In genomic region chr11:132590986-132591385, GRCh38 we compare ENCODE assay signal across 20 cellular contexts.
A peak's percentile ranks its signal among the peaks of the same experiment; 100 is the strongest.
DNase-seq lines count a peak whose midpoint lies in the region; ATAC-seq and TF ChIP-seq lines count a peak whose summit lies in the region.
"Had no signal": no experiment of that assay in that cellular context is flagged by ENCODE, and none has a peak within 500 bp of the region (broad histone marks: within the 10 kb centered on the region; RNA-seq: fewer than 3 reads in every experiment).

No MANE protein-coding gene starts in this region.

- H2BK20ac ChIP-seq in IMR-90 (ENCODE audit: low read depth, low read length): no peak overlapping the region; the same call in 1 of the 2 replicates

- no peak overlapping the region for H3K23ac ChIP-seq in IMR-90 (ENCODE audit: low read depth, low read length)

- H3K4ac ChIP-seq in IMR-90 (ENCODE audit: low read depth, low read length): no peak overlapping the region

- H3K4me2 ChIP-seq in IMR-90 (ENCODE audit: low read depth, low read length) (no peak overlapping the region), Karpas-422 (ENCODE audit: low read depth, low read length, poor library complexity, severe bottlenecking) (no peak overlapping the region), mammary epithelial cell (ENCODE audit: insufficient read depth, low read depth, low read length) (no peak overlapping the region)
- H3K4me2 ChIP-seq: GM23338 had no signal

- no peak overlapping the region for H2BK120ac ChIP-seq in IMR-90 (ENCODE audit: low read depth, low read length)

- no peaks in the 10 kb centered on the region for H3K9me1 ChIP-seq in IMR-90 (ENCODE audit: insufficient read depth, low read length)

- H3K14ac ChIP-seq in IMR-90 (replicated peaks; ENCODE audit: low read depth, low read length): no peak overlapping the region

- POLR2A ChIA-PET in IMR-90 (lab: Charles Lee; ENCODE audit: unreplicated experiment): no interaction called here

- H2AK5ac ChIP-seq in IMR-90 (ENCODE audit: low read depth, low read length): no peak overlapping the region

- dilution Hi-C loops in IMR-90 (cut with HindIII; ENCODE audit: low sequenced_read_pairs, unreplicated experiment) (no loop called here), mammary epithelial cell (cut with HindIII; ENCODE audit: low sequenced_read_pairs) (no loop called here)

- no peak overlapping the region for H4K5ac ChIP-seq in IMR-90 (ENCODE audit: low read depth, low read length)

- no peak for TF ChIP-seq CTCF in IMR-90 (conservative IDR thresholded peaks at IDR 0.05; ENCODE audit: low read depth, low read length)
- no peak for TF ChIP-seq CTCF in mammary epithelial cell (conservative IDR thresholded peaks at IDR 0.05 in 1 of 2, IDR thresholded peaks at IDR 0.05 in 1 of 2; ENCODE audit: extremely low read depth in 1 of 2, insufficient read depth in 1 of 2, low read depth in 1 of 2, low read length in 2 of 2)
- TF ChIP-seq CTCF in brain microvascular endothelial cell (IDR thresholded peaks at IDR 0.05; ENCODE audit: low read depth, low read length, missing control alignments): no peak

- H3K27ac ChIP-seq in IMR-90 (ENCODE audit: insufficient read depth, low read length): no peak overlapping the region
- H3K27ac ChIP-seq in Karpas-422 (ENCODE audit: low read length): no peak overlapping the region
- no peak overlapping the region for H3K27ac ChIP-seq in mammary epithelial cell (ENCODE audit: insufficient read depth, low read depth, low read length)
- H3K27ac ChIP-seq in brain microvascular endothelial cell: no peak overlapping the region

- no peaks in the 10 kb centered on the region for H3K79me1 ChIP-seq in IMR-90 (ENCODE audit: low read depth in 1 of 2, low read length in 2 of 2)

- TF ChIP-seq RAD21 in IMR-90 (IDR thresholded peaks at IDR 0.05; ENCODE audit: low read length): no peak

- no peak for TF ChIP-seq POLR2A in IMR-90 (IDR thresholded peaks at IDR 0.05; ENCODE audit: low read depth, low read length)

- H2AFZ ChIP-seq in IMR-90 (replicated peaks; ENCODE audit: low read length, poor library complexity) (no peak overlapping the region), Karpas-422 (ENCODE audit: low read length) (no peak overlapping the region), mammary epithelial cell (ENCODE audit: low read depth, low read length) (no peak overlapping the region)
- H2AFZ ChIP-seq: GM23338 had no signal

- H3K36me3 ChIP-seq in IMR-90 (ENCODE audit: control insufficient read depth, insufficient read depth, low read length) (no peaks in the 10 kb centered on the region), Karpas-422 (ENCODE audit: insufficient read depth, low read length) (no peaks in the 10 kb centered on the region), mammary epithelial cell (ENCODE audit: insufficient read depth, low read length) (no peaks in the 10 kb centered on the region), brain microvascular endothelial cell (replicated peaks) (no peaks in the 10 kb centered on the region)
- H3K36me3 ChIP-seq: BE2C had no signal

- H3K27me3 ChIP-seq in IMR-90 (ENCODE audit: control insufficient read depth, insufficient read depth, low read length): no peaks in the 10 kb centered on the region; the same call in none of the 2 replicates
- no peaks in the 10 kb centered on the region for H3K27me3 ChIP-seq in Karpas-422 (ENCODE audit: low read length)
- no peaks in the 10 kb centered on the region for H3K27me3 ChIP-seq in mammary epithelial cell (ENCODE audit: insufficient read depth, low read length)
- no peaks in the 10 kb centered on the region for H3K27me3 ChIP-seq in brain microvascular endothelial cell (replicated peaks)
- H3K27me3 ChIP-seq: BE2C had no signal

- BruUV-seq in IMR-90 (replicated peaks; lab: Mats Ljungman, UMichigan) (no TSS peak), mammary epithelial cell (replicated peaks; lab: Mats Ljungman, UMichigan) (no TSS peak)

- no peak overlapping the region for H3K4me3 ChIP-seq in IMR-90 (ENCODE audit: insufficient read depth, low read depth, low read length)
- no peak overlapping the region for H3K4me3 ChIP-seq in Karpas-422 (ENCODE audit: low read length)
- no peak overlapping the region for H3K4me3 ChIP-seq in mammary epithelial cell (replicated peaks in 1 of 3; ENCODE audit: insufficient read depth in 1 of 3, low read depth in 2 of 3, low read length in 3 of 3)
- no peak overlapping the region for H3K4me3 ChIP-seq in brain microvascular endothelial cell (ENCODE audit: low read depth, low read length)
- H3K4me3 ChIP-seq: GM23338 had no signal

- H3K9me2 ChIP-seq in Karpas-422 (replicated peaks; ENCODE audit: insufficient read depth, low read length): no peaks in the 10 kb centered on the region

- DNase-seq in NCI-H82 (lab: John Stamatoyannopoulos, UW) (peak; percentile 5), NCI-H82 treated with DMSO at 0.1 percent for 48 hours (lab: John Stamatoyannopoulos, UW; ENCODE audit: unreplicated experiment) (no peak), IMR-90 (no peak), epidermal melanocyte (ENCODE audit: insufficient read length, low spot score) (peak; percentile 34), Karpas-422 (no peak), mammary epithelial cell (no peak), brain microvascular endothelial cell (no peak)
- DNase-seq: ACHN; BE2C; C1 segment of cervical spinal cord; Caco-2; CD4-positive, CD25-positive, alpha-beta regulatory T cell; CD8-positive, alpha-beta memory T cell; DMS153; DMS79; GDM1; H7; HFFc6 had no signal

- H3K4me1 ChIP-seq in IMR-90 (ENCODE audit: control insufficient read depth, insufficient read depth, low read length): peaks cover 3% of the 10 kb centered on the region; the same call in 1 of the 2 replicates
- no peaks in the 10 kb centered on the region for H3K4me1 ChIP-seq in Karpas-422 (ENCODE audit: low read length)
- no peaks in the 10 kb centered on the region for H3K4me1 ChIP-seq in mammary epithelial cell (ENCODE audit: insufficient read depth, low read length)
- H3K4me1 ChIP-seq: BE2C, Caco-2 had no signal

- no peak for ATAC-seq in IMR-90 (ENCODE audit: low read depth)
- ATAC-seq: GM23338, HCT116 had no signal

- no peak overlapping the region for H2AK9ac ChIP-seq in IMR-90 (replicated peaks; ENCODE audit: low read depth, low read length, poor library complexity)

- intact Hi-C loops in IMR-90 (cut with micrococcal nuclease) (no loop called here), mammary epithelial cell (cut with micrococcal nuclease) (no loop called here)

- H4K91ac ChIP-seq in IMR-90 (ENCODE audit: insufficient read depth, low read depth, low read length): no peak overlapping the region

- no peaks in the 10 kb centered on the region for H3K79me2 ChIP-seq in Karpas-422 (ENCODE audit: low read length)
- no peaks in the 10 kb centered on the region for H3K79me2 ChIP-seq in mammary epithelial cell (ENCODE audit: insufficient read depth, low read length)

- CTCF ChIA-PET in IMR-90 (lab: Yijun Ruan, JAX) (no interaction called here), mammary epithelial cell (lab: Charles Lee; ENCODE audit: low non-redundant PET) (no interaction called here)

- H2BK5ac ChIP-seq in IMR-90 (ENCODE audit: low read depth, low read length, poor library complexity, severe bottlenecking): no peak overlapping the region

- no peak overlapping the region for H3K9ac ChIP-seq in IMR-90 (ENCODE audit: low read depth, low read length)
- H3K9ac ChIP-seq in Karpas-422 (ENCODE audit: low read length): no peak overlapping the region
- no peak overlapping the region for H3K9ac ChIP-seq in mammary epithelial cell (ENCODE audit: insufficient read depth, low read length)

- H3K9me3 ChIP-seq in IMR-90 (ENCODE audit: control insufficient read depth, insufficient read depth, low read length) (no peaks in the 10 kb centered on the region), Karpas-422 (ENCODE audit: low read length) (no peaks in the 10 kb centered on the region), mammary epithelial cell (replicated peaks; ENCODE audit: insufficient read depth, low read length) (no peaks in the 10 kb centered on the region)
- H3K9me3 ChIP-seq: BE2C, Caco-2 had no signal

- no peak overlapping the region for H2BK15ac ChIP-seq in IMR-90 (ENCODE audit: low read depth, low read length)

- in situ Hi-C loops in IMR-90 (cut with MboI; ENCODE audit: low sequenced_read_pairs): no loop called here
- in situ Hi-C loops in mammary epithelial cell (cut with MboI; ENCODE audit: low sequenced_read_pairs in 2 of 2): no loop called here
- in situ Hi-C loops in brain microvascular endothelial cell (cut with HindIII; ENCODE audit: low pct_ligation_motif_present, low sequenced_read_pairs): no loop called here

- H4K20me1 ChIP-seq in IMR-90 (ENCODE audit: insufficient read depth, low read length) (no peaks in the 10 kb centered on the region), Karpas-422 (ENCODE audit: insufficient read depth, low read depth, low read length) (no peaks in the 10 kb centered on the region), mammary epithelial cell (ENCODE audit: insufficient read depth, low read length) (no peaks in the 10 kb centered on the region)

- WGBS in IMR-90 (ENCODE audit: extremely low coverage in 2 of 2, insufficient read length in 1 of 2), 2 experiments: 90% methylated on average over 2 of the region's 5 CpGs; no CpG with 5 or more reads in 1 of the 2 experiments
- 70% methylated on average over 5 of the region's 5 CpGs for WGBS in mammary epithelial cell (ENCODE audit: low coverage, missing lambda C conversion rate)

- no peak overlapping the region for H3K56ac ChIP-seq in IMR-90 (ENCODE audit: extremely low read depth, insufficient read depth, low read length)

- no peak overlapping the region for H4K8ac ChIP-seq in IMR-90 (ENCODE audit: low read depth in 2 of 2, low read length in 2 of 2)

- H3K18ac ChIP-seq in IMR-90 (ENCODE audit: low read depth, low read length): 0 out of 2 replicates have a peak overlapping the region, but pooled peaks have one; percentile 12

TF ChIP-seq in IMR-90, 13 proteins besides CTCF, POLR2A, EP300 and RAD21 (continues in another document):
- TF ChIP-seq MXI1 (IDR thresholded peaks at IDR 0.05; ENCODE audit: borderline replicate concordance, low read depth, low read length) (no peak), SMC3 (IDR thresholded peaks at IDR 0.05; ENCODE audit: low read depth, low read length) (no peak), CHD1 (IDR thresholded peaks at IDR 0.05; ENCODE audit: low read depth, low read length) (no peak), ELK1 (IDR thresholded peaks at IDR 0.05; ENCODE audit: borderline replicate concordance, low read depth, low read length) (no peak), FOS (IDR thresholded peaks at IDR 0.05; ENCODE audit: low read depth, low read length) (no peak), NFE2L2 (IDR thresholded peaks at IDR 0.05; ENCODE audit: low read depth, low read length) (no peak), MAZ (IDR thresholded peaks at IDR 0.05; ENCODE audit: borderline replicate concordance, low read depth, low read length) (no peak)

Comparison
In these comparisons a context has a peak if more than half of its experiments do, and no peak if none do; other contexts are left out.
1. DNase-seq: peak in NCI-H82 (single experiment) and epidermal melanocyte (single experiment); none in NCI-H82 treated with DMSO at 0.1 percent for 48 hours (single experiment), IMR-90 (single experiment), Karpas-422 (single experiment), mammary epithelial cell (single experiment) and brain microvascular endothelial cell (single experiment).